ENCODE assay signal across 1 cellular context in the genomic region with DNA sequence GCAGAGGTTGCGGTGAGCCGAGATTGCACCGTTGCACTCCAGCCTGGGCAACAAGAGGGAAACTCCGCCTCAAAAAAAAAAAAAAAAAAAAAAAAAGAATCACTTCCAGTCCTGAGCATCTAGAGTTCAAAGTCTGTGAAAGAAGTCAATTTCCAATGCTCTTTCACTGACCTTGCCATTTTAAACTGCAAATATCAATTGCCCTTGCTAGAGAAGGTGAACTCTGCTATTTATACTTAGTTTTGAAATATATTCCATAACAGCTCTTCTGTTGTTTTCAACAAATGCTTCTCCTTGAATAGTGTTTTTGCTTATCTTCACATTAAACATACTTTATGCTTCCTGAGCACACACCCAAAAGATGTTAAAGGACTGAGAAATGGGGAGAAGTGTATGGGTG.
TF ChIP-seq lines count a peak whose summit lies in the region.

No MANE protein-coding gene starts in this region.

TF ChIP-seq in HepG2, 621 proteins besides CTCF, POLR2A, EP300 and RAD21 (continued from another document and continues in another):
- TF ChIP-seq HNF4G (IDR thresholded peaks at IDR 0.05; ENCODE audit: borderline replicate concordance, low read depth, low read length) (peak; percentile 70), HNF4G (CRISPR knock-in tag; IDR thresholded peaks at IDR 0.05; ENCODE audit: borderline replicate concordance, low read depth) (no peak), NR2F6 (IDR thresholded peaks at IDR 0.05) (peak; percentile 80), NR2F6 (CRISPR knock-in tag; IDR thresholded peaks at IDR 0.05) (no peak), CC2D1A (CRISPR knock-in tag; IDR thresholded peaks at IDR 0.05) (no peak), SP1 (IDR thresholded peaks at IDR 0.05) (no peak), SP1 (CRISPR knock-in tag; IDR thresholded peaks at IDR 0.05) (no peak), ZNF17 (CRISPR knock-in tag; IDR thresholded peaks at IDR 0.05) (no peak), TAF15 (IDR thresholded peaks at IDR 0.05; ENCODE audit: low read depth, low read length, poor library complexity, severe bottlenecking) (no peak), KDM5B (CRISPR knock-in tag; IDR thresholded peaks at IDR 0.05; ENCODE audit: borderline replicate concordance) (no peak), ZNF883 (CRISPR knock-in tag; IDR thresholded peaks at IDR 0.05; ENCODE audit: not compliant biosample characterization) (no peak), ZNF615 (CRISPR knock-in tag; IDR thresholded peaks at IDR 0.05; ENCODE audit: borderline replicate concordance) (no peak), ZNF350 (CRISPR knock-in tag; IDR thresholded peaks at IDR 0.05; ENCODE audit: borderline replicate concordance, low read depth) (no peak), NR2F1 (CRISPR knock-in tag; IDR thresholded peaks at IDR 0.05) (peak in 1 of 2 experiments; percentile 49; a peak in 2 of 4 replicates), MTF1 (CRISPR knock-in tag; IDR thresholded peaks at IDR 0.05) (no peak), PAWR (CRISPR knock-in tag; IDR thresholded peaks at IDR 0.05; ENCODE audit: borderline replicate concordance) (no peak), NFE2 (CRISPR knock-in tag; IDR thresholded peaks at IDR 0.05) (no peak), ZNF709 (CRISPR knock-in tag; IDR thresholded peaks at IDR 0.05) (no peak), NRL (CRISPR knock-in tag; IDR thresholded peaks at IDR 0.05; ENCODE audit: borderline replicate concordance) (no peak), HOXA3 (CRISPR knock-in tag; IDR thresholded peaks at IDR 0.05) (no peak), ZNF619 (CRISPR knock-in tag; IDR thresholded peaks at IDR 0.05) (no peak), ZNF484 (CRISPR knock-in tag; IDR thresholded peaks at IDR 0.05; ENCODE audit: borderline replicate concordance, low read depth) (no peak), SOX5 (CRISPR knock-in tag; IDR thresholded peaks at IDR 0.05; ENCODE audit: borderline replicate concordance) (no peak), SOX6 (IDR thresholded peaks at IDR 0.05) (no peak), SOX6 (CRISPR knock-in tag; IDR thresholded peaks at IDR 0.05) (peak; percentile 80)
- TF ChIP-seq, protein P1, sequence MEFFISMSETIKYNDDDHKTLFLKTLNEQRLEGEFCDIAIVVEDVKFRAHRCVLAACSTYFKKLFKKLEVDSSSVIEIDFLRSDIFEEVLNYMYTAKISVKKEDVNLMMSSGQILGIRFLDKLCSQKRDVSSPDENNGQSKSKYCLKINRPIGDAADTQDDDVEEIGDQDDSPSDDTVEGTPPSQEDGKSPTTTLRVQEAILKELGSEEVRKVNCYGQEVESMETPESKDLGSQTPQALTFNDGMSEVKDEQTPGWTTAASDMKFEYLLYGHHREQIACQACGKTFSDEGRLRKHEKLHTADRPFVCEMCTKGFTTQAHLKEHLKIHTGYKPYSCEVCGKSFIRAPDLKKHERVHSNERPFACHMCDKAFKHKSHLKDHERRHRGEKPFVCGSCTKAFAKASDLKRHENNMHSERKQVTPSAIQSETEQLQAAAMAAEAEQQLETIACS (CRISPR knock-in tag; IDR thresholded peaks at IDR 0.05) = no peak
- TF ChIP-seq, protein P2, sequence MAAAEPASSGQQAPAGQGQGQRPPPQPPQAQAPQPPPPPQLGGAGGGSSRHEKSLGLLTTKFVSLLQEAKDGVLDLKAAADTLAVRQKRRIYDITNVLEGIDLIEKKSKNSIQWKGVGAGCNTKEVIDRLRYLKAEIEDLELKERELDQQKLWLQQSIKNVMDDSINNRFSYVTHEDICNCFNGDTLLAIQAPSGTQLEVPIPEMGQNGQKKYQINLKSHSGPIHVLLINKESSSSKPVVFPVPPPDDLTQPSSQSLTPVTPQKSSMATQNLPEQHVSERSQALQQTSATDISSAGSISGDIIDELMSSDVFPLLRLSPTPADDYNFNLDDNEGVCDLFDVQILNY (CRISPR knock-in tag; conservative IDR thresholded peaks at IDR 0.05) = no peak
- TF ChIP-seq, protein P3, sequence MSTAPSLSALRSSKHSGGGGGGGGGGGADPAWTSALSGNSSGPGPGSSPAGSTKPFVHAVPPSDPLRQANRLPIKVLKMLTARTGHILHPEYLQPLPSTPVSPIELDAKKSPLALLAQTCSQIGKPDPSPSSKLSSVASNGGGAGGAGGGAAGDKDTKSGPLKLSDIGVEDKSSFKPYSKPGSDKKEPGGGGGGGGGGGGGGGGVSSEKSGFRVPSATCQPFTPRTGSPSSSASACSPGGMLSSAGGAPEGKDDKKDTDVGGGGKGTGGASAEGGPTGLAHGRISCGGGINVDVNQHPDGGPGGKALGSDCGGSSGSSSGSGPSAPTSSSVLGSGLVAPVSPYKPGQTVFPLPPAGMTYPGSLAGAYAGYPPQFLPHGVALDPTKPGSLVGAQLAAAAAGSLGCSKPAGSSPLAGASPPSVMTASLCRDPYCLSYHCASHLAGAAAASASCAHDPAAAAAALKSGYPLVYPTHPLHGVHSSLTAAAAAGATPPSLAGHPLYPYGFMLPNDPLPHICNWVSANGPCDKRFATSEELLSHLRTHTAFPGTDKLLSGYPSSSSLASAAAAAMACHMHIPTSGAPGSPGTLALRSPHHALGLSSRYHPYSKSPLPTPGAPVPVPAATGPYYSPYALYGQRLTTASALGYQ (CRISPR knock-in tag; IDR thresholded peaks at IDR 0.05) = no peak
- TF ChIP-seq, protein P4, sequence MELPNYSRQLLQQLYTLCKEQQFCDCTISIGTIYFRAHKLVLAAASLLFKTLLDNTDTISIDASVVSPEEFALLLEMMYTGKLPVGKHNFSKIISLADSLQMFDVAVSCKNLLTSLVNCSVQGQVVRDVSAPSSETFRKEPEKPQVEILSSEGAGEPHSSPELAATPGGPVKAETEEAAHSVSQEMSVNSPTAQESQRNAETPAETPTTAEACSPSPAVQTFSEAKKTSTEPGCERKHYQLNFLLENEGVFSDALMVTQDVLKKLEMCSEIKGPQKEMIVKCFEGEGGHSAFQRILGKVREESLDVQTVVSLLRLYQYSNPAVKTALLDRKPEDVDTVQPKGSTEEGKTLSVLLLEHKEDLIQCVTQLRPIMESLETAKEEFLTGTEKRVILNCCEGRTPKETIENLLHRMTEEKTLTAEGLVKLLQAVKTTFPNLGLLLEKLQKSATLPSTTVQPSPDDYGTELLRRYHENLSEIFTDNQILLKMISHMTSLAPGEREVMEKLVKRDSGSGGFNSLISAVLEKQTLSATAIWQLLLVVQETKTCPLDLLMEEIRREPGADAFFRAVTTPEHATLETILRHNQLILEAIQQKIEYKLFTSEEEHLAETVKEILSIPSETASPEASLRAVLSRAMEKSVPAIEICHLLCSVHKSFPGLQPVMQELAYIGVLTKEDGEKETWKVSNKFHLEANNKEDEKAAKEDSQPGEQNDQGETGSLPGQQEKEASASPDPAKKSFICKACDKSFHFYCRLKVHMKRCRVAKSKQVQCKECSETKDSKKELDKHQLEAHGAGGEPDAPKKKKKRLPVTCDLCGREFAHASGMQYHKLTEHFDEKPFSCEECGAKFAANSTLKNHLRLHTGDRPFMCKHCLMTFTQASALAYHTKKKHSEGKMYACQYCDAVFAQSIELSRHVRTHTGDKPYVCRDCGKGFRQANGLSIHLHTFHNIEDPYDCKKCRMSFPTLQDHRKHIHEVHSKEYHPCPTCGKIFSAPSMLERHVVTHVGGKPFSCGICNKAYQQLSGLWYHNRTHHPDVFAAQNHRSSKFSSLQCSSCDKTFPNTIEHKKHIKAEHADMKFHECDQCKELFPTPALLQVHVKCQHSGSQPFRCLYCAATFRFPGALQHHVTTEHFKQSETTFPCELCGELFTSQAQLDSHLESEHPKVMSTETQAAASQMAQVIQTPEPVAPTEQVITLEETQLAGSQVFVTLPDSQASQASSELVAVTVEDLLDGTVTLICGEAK (IDR thresholded peaks at IDR 0.05) = no peak
- TF ChIP-seq, protein P4 (CRISPR knock-in tag; IDR thresholded peaks at IDR 0.05) = no peak
- TF ChIP-seq, protein P5, sequence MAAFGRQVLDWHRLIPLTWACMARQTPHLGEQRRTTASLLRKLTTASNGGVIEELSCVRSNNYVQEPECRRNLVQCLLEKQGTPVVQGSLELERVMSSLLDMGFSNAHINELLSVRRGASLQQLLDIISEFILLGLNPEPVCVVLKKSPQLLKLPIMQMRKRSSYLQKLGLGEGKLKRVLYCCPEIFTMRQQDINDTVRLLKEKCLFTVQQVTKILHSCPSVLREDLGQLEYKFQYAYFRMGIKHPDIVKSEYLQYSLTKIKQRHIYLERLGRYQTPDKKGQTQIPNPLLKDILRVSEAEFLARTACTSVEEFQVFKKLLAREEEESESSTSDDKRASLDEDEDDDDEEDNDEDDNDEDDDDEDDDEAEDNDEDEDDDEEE (CRISPR knock-in tag; IDR thresholded peaks at IDR 0.05) = no peak
- TF ChIP-seq, protein P6, sequence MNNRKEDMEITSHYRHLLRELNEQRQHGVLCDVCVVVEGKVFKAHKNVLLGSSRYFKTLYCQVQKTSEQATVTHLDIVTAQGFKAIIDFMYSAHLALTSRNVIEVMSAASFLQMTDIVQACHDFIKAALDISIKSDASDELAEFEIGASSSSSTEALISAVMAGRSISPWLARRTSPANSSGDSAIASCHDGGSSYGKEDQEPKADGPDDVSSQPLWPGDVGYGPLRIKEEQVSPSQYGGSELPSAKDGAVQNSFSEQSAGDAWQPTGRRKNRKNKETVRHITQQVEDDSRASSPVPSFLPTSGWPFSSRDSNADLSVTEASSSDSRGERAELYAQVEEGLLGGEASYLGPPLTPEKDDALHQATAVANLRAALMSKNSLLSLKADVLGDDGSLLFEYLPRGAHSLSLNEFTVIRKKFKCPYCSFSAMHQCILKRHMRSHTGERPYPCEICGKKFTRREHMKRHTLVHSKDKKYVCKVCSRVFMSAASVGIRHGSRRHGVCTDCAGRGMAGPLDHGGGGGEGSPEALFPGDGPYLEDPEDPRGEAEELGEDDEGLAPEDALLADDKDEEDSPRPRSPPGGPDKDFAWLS (CRISPR knock-in tag; IDR thresholded peaks at IDR 0.05; ENCODE audit: borderline replicate concordance) = no peak
- TF ChIP-seq, protein P7, sequence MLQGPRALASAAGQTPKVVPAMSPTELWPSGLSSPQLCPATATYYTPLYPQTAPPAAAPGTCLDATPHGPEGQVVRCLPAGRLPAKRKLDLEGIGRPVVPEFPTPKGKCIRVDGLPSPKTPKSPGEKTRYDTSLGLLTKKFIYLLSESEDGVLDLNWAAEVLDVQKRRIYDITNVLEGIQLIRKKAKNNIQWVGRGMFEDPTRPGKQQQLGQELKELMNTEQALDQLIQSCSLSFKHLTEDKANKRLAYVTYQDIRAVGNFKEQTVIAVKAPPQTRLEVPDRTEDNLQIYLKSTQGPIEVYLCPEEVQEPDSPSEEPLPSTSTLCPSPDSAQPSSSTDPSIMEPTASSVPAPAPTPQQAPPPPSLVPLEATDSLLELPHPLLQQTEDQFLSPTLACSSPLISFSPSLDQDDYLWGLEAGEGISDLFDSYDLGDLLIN (CRISPR knock-in tag; IDR thresholded peaks at IDR 0.05; ENCODE audit: borderline replicate concordance) = no peak
- TF ChIP-seq, protein P8, sequence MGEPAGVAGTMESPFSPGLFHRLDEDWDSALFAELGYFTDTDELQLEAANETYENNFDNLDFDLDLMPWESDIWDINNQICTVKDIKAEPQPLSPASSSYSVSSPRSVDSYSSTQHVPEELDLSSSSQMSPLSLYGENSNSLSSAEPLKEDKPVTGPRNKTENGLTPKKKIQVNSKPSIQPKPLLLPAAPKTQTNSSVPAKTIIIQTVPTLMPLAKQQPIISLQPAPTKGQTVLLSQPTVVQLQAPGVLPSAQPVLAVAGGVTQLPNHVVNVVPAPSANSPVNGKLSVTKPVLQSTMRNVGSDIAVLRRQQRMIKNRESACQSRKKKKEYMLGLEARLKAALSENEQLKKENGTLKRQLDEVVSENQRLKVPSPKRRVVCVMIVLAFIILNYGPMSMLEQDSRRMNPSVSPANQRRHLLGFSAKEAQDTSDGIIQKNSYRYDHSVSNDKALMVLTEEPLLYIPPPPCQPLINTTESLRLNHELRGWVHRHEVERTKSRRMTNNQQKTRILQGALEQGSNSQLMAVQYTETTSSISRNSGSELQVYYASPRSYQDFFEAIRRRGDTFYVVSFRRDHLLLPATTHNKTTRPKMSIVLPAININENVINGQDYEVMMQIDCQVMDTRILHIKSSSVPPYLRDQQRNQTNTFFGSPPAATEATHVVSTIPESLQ (CRISPR knock-in tag; conservative IDR thresholded peaks at IDR 0.05) = no peak
